22 cellular contexts compared by ENCODE assay signal in the genomic region with DNA sequence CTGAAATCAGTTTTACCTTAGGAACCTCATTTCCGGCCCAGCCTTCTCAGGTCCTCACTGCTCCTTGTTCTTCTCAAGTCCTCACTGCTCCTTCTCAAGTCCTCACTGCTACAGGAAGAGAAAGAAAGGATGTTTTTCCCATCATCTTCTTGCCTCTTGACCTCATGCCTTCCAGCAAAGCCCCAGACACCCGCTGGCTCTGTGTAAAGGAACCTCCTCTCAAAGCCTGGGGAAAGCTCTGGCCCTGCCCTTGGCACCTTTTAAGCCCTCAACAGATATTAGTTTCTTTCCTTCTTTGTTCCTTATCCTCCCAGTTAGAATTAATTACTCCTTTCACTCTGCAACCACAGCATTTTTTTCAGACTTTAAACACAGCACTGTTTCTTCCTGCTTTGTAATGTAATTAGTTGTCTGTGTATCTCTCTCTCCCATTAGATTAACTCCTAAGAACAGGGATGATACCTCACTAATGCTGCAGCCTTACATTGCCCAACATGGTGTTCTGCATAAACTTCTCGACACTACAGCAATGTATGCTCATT. TPM values are rescaled to one million over a fixed set of nuclear protein-coding genes. Genes with fewer than 3 reads are reported as not detected.
DNase-seq lines count a peak whose midpoint lies in the region; ATAC-seq and TF ChIP-seq lines count a peak whose summit lies in the region.
"Had no signal": no experiment of that assay in that cellular context is flagged by ENCODE, and none has a peak within 500 bp of the region (broad histone marks: within the 10 kb centered on the region; RNA-seq: fewer than 3 reads in every experiment).

No MANE protein-coding gene starts in this region.

- H3K4me3 Mint-ChIP-seq in activated T-cell treated with anti-CD3 and anti-CD28 coated beads, Interleukin-2, amount 50 U/mL, for 72 hours, result no peak overlapping the region
- H3K4me3 Mint-ChIP-seq in activated T-cell treated with anti-CD3 and anti-CD28 coated beads, Interleukin-2, amount 50 U/mL, for 24 hours, result no peak overlapping the region
- H3K4me3 Mint-ChIP-seq in brain, result peak overlapping the region in 1 of 5 experiments; percentile 13
- H3K4me3 Mint-ChIP-seq in neural progenitor cell, result peak overlapping the region; percentile 13
- H3K4me3 Mint-ChIP-seq: CD8-positive, alpha-beta T cell; HFFc6 had no signal

- H3K36me3 ChIP-seq in neural progenitor cell, result no peaks in the 10 kb centered on the region
- H3K36me3 ChIP-seq in aorta (ENCODE audit: control insufficient read depth in 1 of 2, insufficient read depth in 2 of 2, low read length in 1 of 2), result no peaks in the 10 kb centered on the region
- H3K36me3 ChIP-seq in prostate gland, result no peaks in the 10 kb centered on the region
- H3K36me3 ChIP-seq: MG63, SJCRH30 had no signal

- TF ChIP-seq POLR2A in prostate gland (IDR thresholded peaks at IDR 0.05), result no peak

- no peaks in the 10 kb centered on the region for H3K27me3 ChIP-seq in neural progenitor cell
- no peaks in the 10 kb centered on the region for H3K27me3 ChIP-seq in aorta (ENCODE audit: control insufficient read depth in 1 of 2, insufficient read depth in 2 of 2, low read length in 1 of 2)
- no peaks in the 10 kb centered on the region for H3K27me3 ChIP-seq in prostate gland (replicated peaks; ENCODE audit: insufficient read depth)
- H3K27me3 ChIP-seq: MG63, SJCRH30 had no signal

- H3F3A ChIP-seq in neural progenitor cell (ENCODE audit: low read depth), result peaks cover 14% of the 10 kb centered on the region

- no peak overlapping the region for H3K9ac ChIP-seq in neural progenitor cell

- peaks cover 3% of the 10 kb centered on the region for H4K20me1 ChIP-seq in neural progenitor cell (ENCODE audit: low read depth)

- no peak overlapping the region for H2AFZ ChIP-seq in neural progenitor cell (replicated peaks)

- H3K4me3 ChIP-seq in neural progenitor cell, result no peak overlapping the region
- no peak overlapping the region for H3K4me3 ChIP-seq in aorta (ENCODE audit: low read length in 2 of 2)
- no peak overlapping the region for H3K4me3 ChIP-seq in prostate gland
- H3K4me3 ChIP-seq: K562, MG63, SJCRH30 had no signal

- H3K79me2 ChIP-seq in neural progenitor cell (ENCODE audit: low read depth), result no peaks in the 10 kb centered on the region

- WGBS in aorta, 2 donors, result 85 to 88% methylated on average over 3 of the region's 3 CpGs
- whole genome bisulfite sequencing in prostate gland, result 83% methylated on average over 3 of the region's 3 CpGs

- H3K27ac ChIP-seq in neural progenitor cell (no peak overlapping the region), aorta (ENCODE audit: low read depth in 1 of 2, low read length in 2 of 2) (no peak overlapping the region), prostate gland (no peak overlapping the region)
- H3K27ac ChIP-seq: SJCRH30 had no signal

- TF ChIP-seq CTCF in brain (conservative IDR thresholded peaks at IDR 0.05) (no peak), neural progenitor cell (IDR thresholded peaks at IDR 0.05) (no peak), prostate gland (IDR thresholded peaks at IDR 0.05) (no peak)

- ATAC-seq in activated T-cell treated with anti-CD3 and anti-CD28 coated beads, Interleukin-2, amount 50 U/mL, for 72 hours (replicated peaks in 1 of 2), result no peak
- ATAC-seq in aorta (ENCODE audit: low FRiP score), result no peak
- ATAC-seq: CD8-positive, alpha-beta T cell; HepG2; K562 had no signal

- peak overlapping the region; percentile 16 for H3K27ac Mint-ChIP-seq in activated T-cell treated with anti-CD3 and anti-CD28 coated beads, Interleukin-2, amount 50 U/mL, for 72 hours
- no peak overlapping the region for H3K27ac Mint-ChIP-seq in activated T-cell treated with anti-CD3 and anti-CD28 coated beads, Interleukin-2, amount 50 U/mL, for 24 hours
- H3K27ac Mint-ChIP-seq in brain, result peak overlapping the region in 4 of 5 experiments; percentile 0 to 28 (median 16)
- peak overlapping the region; percentile 86 for H3K27ac Mint-ChIP-seq in neural progenitor cell
- H3K27ac Mint-ChIP-seq: CD8-positive, alpha-beta T cell; HFFc6 had no signal

- no peaks in the 10 kb centered on the region for H3K9me3 ChIP-seq in neural progenitor cell (ENCODE audit: low read depth)
- H3K9me3 ChIP-seq in aorta (ENCODE audit: control insufficient read depth, low read length), result no peaks in the 10 kb centered on the region
- no peaks in the 10 kb centered on the region for H3K9me3 ChIP-seq in prostate gland
- H3K9me3 ChIP-seq: MG63, SJCRH30 had no signal

- peaks cover 8% of the 10 kb centered on the region for H3K27me3 Mint-ChIP-seq in activated T-cell treated with anti-CD3 and anti-CD28 coated beads, Interleukin-2, amount 50 U/mL, for 72 hours (ENCODE audit: low read depth)
- H3K27me3 Mint-ChIP-seq in activated T-cell treated with anti-CD3 and anti-CD28 coated beads, Interleukin-2, amount 50 U/mL, for 24 hours, result peaks cover 19% of the 10 kb centered on the region
- H3K27me3 Mint-ChIP-seq in brain (no peaks in the 10 kb centered on the region), neural progenitor cell (ENCODE audit: insufficient read depth, low read depth) (peaks cover 3% of the 10 kb centered on the region)

- DNase-seq in activated T-cell treated with anti-CD3 and anti-CD28 coated beads, Interleukin-2, amount 50 U/mL, for 72 hours, result no peak
- no peak for DNase-seq in activated T-cell treated with anti-CD3 and anti-CD28 coated beads, Interleukin-2, amount 50 U/mL, for 24 hours
- peak; percentile 64 for DNase-seq in neural progenitor cell (ENCODE audit: low spot score)
- DNase-seq in aorta, result no peak
- DNase-seq in effector CD4-positive, alpha-beta T cell, result no peak
- no peak for DNase-seq in prostate gland (ENCODE audit: low spot score)
- DNase-seq: 8988T; C1 segment of cervical spinal cord; CD8-positive, alpha-beta T cell; DMS153; HFFc6; MG63; NCI-H1417 treated with DMSO at 0.1 percent for 48 hours; NCI-H187; NCI-H510A treated with DMSO at 0.1 percent for 48 hours; NCI-H748 treated with DMSO at 0.1 percent for 48 hours; SJCRH30 had no signal

- no peaks in the 10 kb centered on the region for H3K4me1 Mint-ChIP-seq in activated T-cell treated with anti-CD3 and anti-CD28 coated beads, Interleukin-2, amount 50 U/mL, for 72 hours (ENCODE audit: low read depth)
- no peaks in the 10 kb centered on the region for H3K4me1 Mint-ChIP-seq in activated T-cell treated with anti-CD3 and anti-CD28 coated beads, Interleukin-2, amount 50 U/mL, for 24 hours (ENCODE audit: low read depth)
- H3K4me1 Mint-ChIP-seq in brain (peaks cover 23% of the 10 kb centered on the region), neural progenitor cell (peaks cover 41% of the 10 kb centered on the region)

- peaks cover 0 to 1% of the 10 kb centered on the region in 2 donors for H3K9me3 Mint-ChIP-seq in activated T-cell treated with anti-CD3 and anti-CD28 coated beads, Interleukin-2, amount 50 U/mL, for 72 hours
- no peaks in the 10 kb centered on the region for H3K9me3 Mint-ChIP-seq in activated T-cell treated with anti-CD3 and anti-CD28 coated beads, Interleukin-2, amount 50 U/mL, for 24 hours
- H3K9me3 Mint-ChIP-seq in brain (peaks cover 0 to 2% (median 0%) of the 10 kb centered on the region in 5 experiments), neural progenitor cell (no peaks in the 10 kb centered on the region)
- H3K9me3 Mint-ChIP-seq: CD8-positive, alpha-beta T cell; HFFc6 had no signal

- peaks cover 0 to 1% of the 10 kb centered on the region in 2 donors for H3K36me3 Mint-ChIP-seq in activated T-cell treated with anti-CD3 and anti-CD28 coated beads, Interleukin-2, amount 50 U/mL, for 72 hours (ENCODE audit: insufficient read depth in 2 of 2)
- H3K36me3 Mint-ChIP-seq in activated T-cell treated with anti-CD3 and anti-CD28 coated beads, Interleukin-2, amount 50 U/mL, for 24 hours (ENCODE audit: low read depth), result no peaks in the 10 kb centered on the region
- H3K36me3 Mint-ChIP-seq in brain (no peaks in the 10 kb centered on the region), neural progenitor cell (no peaks in the 10 kb centered on the region)
- H3K36me3 Mint-ChIP-seq: CD8-positive, alpha-beta T cell had no signal

- H3K4me1 ChIP-seq in neural progenitor cell (peaks cover 27% of the 10 kb centered on the region), aorta (ENCODE audit: control insufficient read depth in 1 of 2, insufficient read depth in 2 of 2, low read length in 2 of 2) (no peaks in the 10 kb centered on the region), prostate gland (replicated peaks) (no peaks in the 10 kb centered on the region)
- H3K4me1 ChIP-seq: SJCRH30 had no signal

- intact Hi-C loops in aorta (cut with DNase I), result no loop called here
- intact Hi-C loops in prostate gland (cut with DNase I), result no loop called here

- peak overlapping the region; percentile 9 for H3K4me2 ChIP-seq in neural progenitor cell

RNA-seq across cellular contexts. Expression of a gene that starts 4.0 kb away (rescaled TPM):
- total RNA-seq in activated T-cell treated with anti-CD3 and anti-CD28 coated beads, Interleukin-2, amount 50 U/mL, for 72 hours, result under 1 TPM; 0.14 to 0.31 TPM
- polyA plus RNA-seq in brain (ENCODE audit: insufficient read depth, low read depth, low replicate concordance), result 0.15 TPM
- 0.25 TPM in 1 of 2 replicates, not detected in the other for total RNA-seq in neural progenitor cell (ENCODE audit: low replicate concordance)
- 1 to 10 TPM; 1.7 to 3.0 TPM for total RNA-seq in aorta
- 1 to 10 TPM in 1 of 2 donors, not detected in 1; 3.8 TPM for polyA plus RNA-seq in aorta
- 1 to 10 TPM in 1 of 2 donors, under 1 TPM in 1; 0.45 to 1.5 TPM for total RNA-seq in prostate gland
- total RNA-seq: CD8-positive, alpha-beta T cell; H4; HFFc6; K562; LHCN-M2; SJCRH30 had no signal
- polyA plus RNA-seq: HepG2, K562 had no signal
